Comparison of ENCODE assay signal across 8 cellular contexts in genomic region chr2:84459944-84460429, GRCh38. TPM values are rescaled to one million over a fixed set of nuclear protein-coding genes. Genes with fewer than 3 reads are reported as not detected.
DNase-seq lines count a peak whose midpoint lies in the region; ATAC-seq, FAIRE-seq and TF ChIP-seq lines count a peak whose summit lies in the region.

No MANE protein-coding gene starts in this region.

- TF ChIP-seq POLR2A in A549 (IDR thresholded peaks at IDR 0.05; ENCODE audit: low read length) (no peak), H54 (IDR thresholded peaks at IDR 0.05; ENCODE audit: low read depth, low read length) (no peak), lower leg skin (IDR thresholded peaks at IDR 0.05) (no peak), vagina (IDR thresholded peaks at IDR 0.05) (no peak)

- H3K4me3 Mint-ChIP-seq in activated naive CD8-positive, alpha-beta T cell treated with anti-CD3 and anti-CD28 coated beads, Interleukin-2, amount 50 U/mL, for 24 hours = peak overlapping the region; percentile 93

- H3K27ac Mint-ChIP-seq in activated naive CD8-positive, alpha-beta T cell treated with anti-CD3 and anti-CD28 coated beads, Interleukin-2, amount 50 U/mL, for 24 hours = peak overlapping the region; percentile 100

- peak; percentile 17 to 38; a peak in 3 of 6 replicates for ATAC-seq in A549
- no peak for ATAC-seq in activated naive CD8-positive, alpha-beta T cell treated with anti-CD3 and anti-CD28 coated beads, Interleukin-2, amount 50 U/mL, for 24 hours
- ATAC-seq in GM21367 (IDR thresholded peaks at IDR 0.05; ENCODE audit: unreplicated experiment) = no peak

- H3K27ac ChIP-seq in A549 (peak overlapping the region; percentile 91), vagina (peak overlapping the region; percentile 81)

- intact Hi-C loops in lower leg skin (cut with DNase I; ENCODE audit: low total_unique reads) (no loop called here), vagina (cut with DNase I) (no loop called here)

- peaks cover 42% of the 10 kb centered on the region for H3K4me1 Mint-ChIP-seq in activated naive CD8-positive, alpha-beta T cell treated with anti-CD3 and anti-CD28 coated beads, Interleukin-2, amount 50 U/mL, for 24 hours

- WGBS in A549 (ENCODE audit: missing lambda C conversion rate) = 4% methylated on average over 4 of the region's 4 CpGs
- 15% methylated on average over 4 of the region's 4 CpGs for WGBS in lower leg skin, 2 donors

- H3K9me3 ChIP-seq in A549 (no peaks in the 10 kb centered on the region), vagina (no peaks in the 10 kb centered on the region)

- TF ChIP-seq CTCF in A549 (IDR thresholded peaks at IDR 0.05) = no peak
- no peak for TF ChIP-seq CTCF in lower leg skin (IDR thresholded peaks at IDR 0.05)
- TF ChIP-seq CTCF in vagina (IDR thresholded peaks at IDR 0.05) = no peak

- TF ChIP-seq EP300 in A549 (IDR thresholded peaks at IDR 0.05) = no peak

- H3K9me3 Mint-ChIP-seq in activated naive CD8-positive, alpha-beta T cell treated with anti-CD3 and anti-CD28 coated beads, Interleukin-2, amount 50 U/mL, for 24 hours = peaks cover 3% of the 10 kb centered on the region

- H3K4me3 ChIP-seq in A549 (peak overlapping the region; percentile 83), lower leg skin (ENCODE audit: low read depth, poor library complexity, severe bottlenecking) (peak overlapping the region; percentile 100), vagina (peak overlapping the region; percentile 86 to 96)

- peak in 1 of 2 experiments; percentile 15 for DNase-seq in A549 (ENCODE audit: low read depth in 1 of 2, low spot score in 1 of 2)
- DNase-seq in H54 (ENCODE audit: insufficient read length, low spot score) = peak; percentile 20
- no peak for DNase-seq in activated naive CD8-positive, alpha-beta T cell treated with anti-CD3 and anti-CD28 coated beads, Interleukin-2, amount 50 U/mL, for 24 hours
- no peak for DNase-seq in lower leg skin (ENCODE audit: low spot score in 2 of 2)
- no peak for DNase-seq in vagina (ENCODE audit: extremely low spot score in 2 of 2)
- no peak for DNase-seq in GM03348 (ENCODE audit: low spot score)
- DNase-seq in stimulated activated CD4-positive, alpha-beta T cell treated with anti-CD3 and anti-CD28 coated beads, Interleukin-1b, Interleukin-23, amount 100 ng/mL, for 48 hours = no peak

- POLR2A ChIA-PET in A549 (lab: Yijun Ruan, JAX) = no interaction called here

- no peaks in the 10 kb centered on the region for H3K27me3 ChIP-seq in vagina

- TF ChIP-seq RAD21 in A549 (conservative IDR thresholded peaks at IDR 0.05 in 1 of 2, IDR thresholded peaks at IDR 0.05 in 1 of 2) = no peak

- CTCF ChIA-PET in A549 (lab: Yijun Ruan, JAX) = interaction anchor here (1.1 to 1.4 kb wide), 2 partner anchors 12 to 466 kb away, joined by 4 to 7 read pairs; no protein-coding TSS in a partner anchor

- no peak for FAIRE-seq in A549 (lab: Jason Lieb, UNC)
- no peak for FAIRE-seq in H54 (lab: Jason Lieb, UNC)

- H3K4me2 ChIP-seq in A549 = peak overlapping the region; percentile 93

- H3K36me3 ChIP-seq in vagina = no peaks in the 10 kb centered on the region

- H3K4me1 ChIP-seq in A549 = peaks cover 20% of the 10 kb centered on the region; the same call in 2 of the 3 replicates
- H3K4me1 ChIP-seq in vagina = peaks cover 35% of the 10 kb centered on the region

- H3K27me3 Mint-ChIP-seq in activated naive CD8-positive, alpha-beta T cell treated with anti-CD3 and anti-CD28 coated beads, Interleukin-2, amount 50 U/mL, for 24 hours = no peaks in the 10 kb centered on the region

- peaks cover 9% of the 10 kb centered on the region for H3K36me3 Mint-ChIP-seq in activated naive CD8-positive, alpha-beta T cell treated with anti-CD3 and anti-CD28 coated beads, Interleukin-2, amount 50 U/mL, for 24 hours (ENCODE audit: low read depth)

TF ChIP-seq in A549, 52 proteins besides CTCF, POLR2A, EP300 and RAD21:
- TF ChIP-seq CEBPB (IDR thresholded peaks at IDR 0.05) = peak in 1 of 2 experiments; percentile 68; a peak in 3 of 4 replicates
- no peak for TF ChIP-seq SREBF2 (IDR thresholded peaks at IDR 0.05)
TF ChIP-seq in A549: peak in this region for 1.

RNA-seq across cellular contexts. Expression of gene SUCLG1, which starts 0.9 kb away (rescaled TPM):
- polyA plus RNA-seq in A549 (2011; rRNA removed) (90.0 and 96.5 TPM in 2 replicates), A549 (2017; fragmentation: RNase III; extraction: RNeasy Plus Mini Kit Qiagen cat#74134 plus additional on column Dnase treatment) (144 to 157 TPM (median 151 TPM) in 3 replicates)
- polyA plus RNA-seq in A549 (2012; cell fraction: cytosol; rRNA removed) = 52.3 and 58.2 TPM in 2 replicates
- polyA plus RNA-seq in A549 (2012; cell fraction: nucleus; rRNA removed) = 29.5 and 33.2 TPM in 2 replicates
- 19.0 and 22.4 TPM in 2 replicates for polyA minus RNA-seq in A549 (2011; rRNA and poly(A)+ RNA removed)
- total RNA-seq in lower leg skin (10 to 100 TPM; 47.7 to 83.8 (median 61.1) TPM), vagina (63.8 TPM)

RNA-seq across cellular contexts. Expression of gene DNAH6, which starts 56.3 kb away (rescaled TPM):
- 0.22 and 0.32 TPM in 2 replicates for polyA plus RNA-seq in A549 (2011; rRNA removed)
- 0.01 and 0.03 TPM in 2 replicates for polyA plus RNA-seq in A549 (2012; cell fraction: cytosol; rRNA removed)
- polyA plus RNA-seq in A549 (2012; cell fraction: nucleus; rRNA removed) = 0.01 and 0.07 TPM in 2 replicates
- polyA plus RNA-seq in A549 (2017; fragmentation: RNase III; extraction: RNeasy Plus Mini Kit Qiagen cat#74134 plus additional on column Dnase treatment) = 0.05 to 0.13 TPM (median 0.08 TPM) in 3 replicates
- polyA minus RNA-seq in A549 (2011; rRNA and poly(A)+ RNA removed) = 0.21 and 0.39 TPM in 2 replicates
- total RNA-seq in lower leg skin = under 1 TPM; 0.02 to 0.72 (median 0.25) TPM
- 0.49 TPM for total RNA-seq in vagina

Comparison
In these comparisons a context has a peak if more than half of its experiments do, and no peak if none do; other contexts are left out.
1. ATAC-seq: peak in A549 (2 of 2); none in activated naive CD8-positive, alpha-beta T cell treated with anti-CD3 and anti-CD28 coated beads, Interleukin-2, amount 50 U/mL, for 24 hours (single experiment) and GM21367 (single experiment).
2. Peak in every context shown above with its lines, with median percentiles within 50 percentile points of each other: H3K4me3 ChIP-seq.